ENCODE assay signal across 18 cellular contexts in the genomic region with DNA sequence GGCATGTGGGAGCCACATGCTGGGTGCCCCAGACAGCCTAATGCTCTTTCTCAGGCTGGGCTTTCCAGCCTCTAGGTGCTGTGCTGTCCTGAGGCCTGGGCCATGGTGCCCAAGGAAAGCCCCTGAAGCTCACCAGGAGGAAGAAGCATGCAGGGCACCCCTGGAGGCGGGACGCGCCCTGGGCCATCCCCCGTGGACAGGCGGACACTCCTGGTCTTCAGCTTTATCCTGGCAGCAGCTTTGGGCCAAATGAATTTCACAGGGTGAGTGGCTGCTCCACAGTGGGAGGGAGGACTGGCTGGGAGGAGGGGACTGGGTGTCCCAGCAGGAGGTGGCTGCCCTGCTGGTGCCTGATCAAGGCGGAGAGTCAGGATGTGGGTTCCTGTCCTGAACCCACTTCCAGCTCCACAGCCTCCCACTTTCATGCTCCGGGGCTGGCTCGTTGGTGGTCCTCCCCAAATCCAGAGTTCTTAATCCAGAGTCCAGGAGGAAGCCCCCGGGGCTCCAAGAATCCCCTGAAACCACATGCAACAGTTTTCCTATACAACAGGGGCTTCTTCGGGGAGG. TPM values are rescaled to one million over a fixed set of nuclear protein-coding genes. Genes with fewer than 3 reads are reported as not detected.
DNase-seq lines count a peak whose midpoint lies in the region; ATAC-seq, FAIRE-seq and TF ChIP-seq lines count a peak whose summit lies in the region.
"Had no signal": no experiment of that assay in that cellular context is flagged by ENCODE, and none has a peak within 500 bp of the region (broad histone marks: within the 10 kb centered on the region; RNA-seq: fewer than 3 reads in every experiment).

No MANE protein-coding gene starts in this region.

- CTCF ChIA-PET in HEK293 (lab: Yijun Ruan, JAX) (interaction anchor here (0.6 to 1.4 kb wide), 2 partner anchors 143 to 405 kb away, joined by 3 read pairs; no protein-coding TSS in a partner anchor), K562 (lab: Yijun Ruan, JAX; ENCODE audit: low intra/inter-chr PET ratio) (no interaction called here)

- TF ChIP-seq RAD21 in K562 (CRISPR knock-in tag; conservative IDR thresholded peaks at IDR 0.05 in 1 of 2, IDR thresholded peaks at IDR 0.05 in 1 of 2) (no peak), neural cell (conservative IDR thresholded peaks at IDR 0.05) (no peak)

- H3K9me3 ChIP-seq in HEK293 (ENCODE audit: control insufficient read depth, insufficient read depth, low read depth, low read length) (no peaks in the 10 kb centered on the region), K562 (replicated peaks; ENCODE audit: control insufficient read depth, insufficient read depth, low read depth, low read length) (no peaks in the 10 kb centered on the region), neural cell (ENCODE audit: low read length) (no peaks in the 10 kb centered on the region)

- FAIRE-seq in K562 (lab: Jason Lieb, UNC), result no peak
- FAIRE-seq: A549, GM18507 had no signal

- H3K4me2 ChIP-seq in K562 (ENCODE audit: insufficient read depth, low read length), result no peak overlapping the region
- H3K4me2 ChIP-seq in neural cell (ENCODE audit: low read length), result no peak overlapping the region
- H3K4me2 ChIP-seq: A549 had no signal

- H3K27ac ChIP-seq in HEK293 (ENCODE audit: extremely low read depth, low read depth, low read length) (no peak overlapping the region), K562 (ENCODE audit: extremely low read depth, low read depth, low read length) (no peak overlapping the region), neural cell (ENCODE audit: low read length) (peak overlapping the region; percentile 81), caudate nucleus (ENCODE audit: low read depth, low read length) (no peak overlapping the region)
- H3K27ac ChIP-seq: A549 had no signal

- H2AFZ ChIP-seq in K562 (ENCODE audit: low read depth, low read length) (no peak overlapping the region), neural cell (ENCODE audit: low read depth, low read length) (no peak overlapping the region)
- H2AFZ ChIP-seq: GM23338 had no signal

- H3K9me2 ChIP-seq in neural cell (ENCODE audit: insufficient read depth, low read length), result no peaks in the 10 kb centered on the region

- DNase-seq in D341Med (ENCODE audit: low spot score) (peak; percentile 14), K562 (ENCODE audit: extremely low read depth in 1 of 4, low spot score in 3 of 4) (no peak), caudate nucleus (lab: John Stamatoyannopoulos, UW) (no peak), ACHN (no peak), HPDE6-E6E7 (ENCODE audit: extremely low spot score) (no peak)
- DNase-seq: CD8-positive, alpha-beta T cell; COR-L47; DND-41; GF-D8; H9 had no signal

- H3K4me3 ChIP-seq in HEK293 (ENCODE audit: low read depth, low read length), result no peak overlapping the region
- H3K4me3 ChIP-seq in K562, result no peak overlapping the region
- H3K4me3 ChIP-seq in neural cell (ENCODE audit: low read length), result no peak overlapping the region
- H3K4me3 ChIP-seq: A549, GM23338 had no signal

- H4K20me1 ChIP-seq in K562 (replicated peaks; ENCODE audit: control insufficient read depth, insufficient read depth, low read length), result no peaks in the 10 kb centered on the region
- H4K20me1 ChIP-seq in neural cell (ENCODE audit: insufficient read depth), result no peaks in the 10 kb centered on the region

- H3K27me3 ChIP-seq in K562 (ENCODE audit: control insufficient read depth in 2 of 2, insufficient read depth in 2 of 2, low read length in 2 of 2) (peaks cover 46 to 53% of the 10 kb centered on the region in 2 experiments), neural cell (ENCODE audit: insufficient read depth, low read depth, low read length) (no peaks in the 10 kb centered on the region)

- TF ChIP-seq CTCF in HEK293 (tag by site-specific recombination; IDR thresholded peaks at IDR 0.05) (no peak), K562 (IDR thresholded peaks at IDR 0.05 in 2 of 3, conservative IDR thresholded peaks at IDR 0.05 in 1 of 3; ENCODE audit: insufficient read depth in 2 of 3, low read depth in 1 of 3, low read length in 3 of 3) (no peak), neural cell (IDR thresholded peaks at IDR 0.05; ENCODE audit: poor library complexity, severe bottlenecking) (no peak)

- POLR2A ChIA-PET in HEK293 (lab: Yijun Ruan, JAX) (no interaction called here), K562 (lab: Yijun Ruan, JAX) (interaction anchor here (1.3 kb wide), 1 partner anchor 12 kb away, joined by 3 read pairs; no protein-coding TSS in a partner anchor)

- no peaks in the 10 kb centered on the region for H3F3A ChIP-seq in neural cell (ENCODE audit: insufficient read depth, low read length, poor library complexity, severe bottlenecking)

- ATAC-seq in K562 (peak; percentile 14; the same call in 1 of the 3 replicates), HG02973 (IDR thresholded peaks at IDR 0.05; ENCODE audit: unreplicated experiment) (no peak)
- ATAC-seq: A549; CD8-positive, alpha-beta T cell had no signal

- intact Hi-C loops in K562 (cut with micrococcal nuclease), result no loop called here

- H3K36me3 ChIP-seq in HEK293 (ENCODE audit: control insufficient read depth in 2 of 2, insufficient read depth in 1 of 2, low read length in 2 of 2) (no peaks in the 10 kb centered on the region), K562 (ENCODE audit: control insufficient read depth, insufficient read depth, low read length) (no peaks in the 10 kb centered on the region), neural cell (ENCODE audit: insufficient read depth, low read length) (no peaks in the 10 kb centered on the region)

- H3K9me1 ChIP-seq in K562 (ENCODE audit: control insufficient read depth, insufficient read depth, low read length), result no peaks in the 10 kb centered on the region

- BruUV-seq in K562 (replicated peaks; lab: Mats Ljungman, UMichigan), result no TSS peak

- H3K9ac ChIP-seq in K562 (ENCODE audit: insufficient read depth in 1 of 2, low read depth in 2 of 2, low read length in 2 of 2), result no peak overlapping the region
- H3K9ac ChIP-seq in neural cell (ENCODE audit: low read length), result peak overlapping the region; percentile 55

- WGBS in K562 (ENCODE audit: insufficient coverage, low coverage, missing lambda C conversion rate), result 3% methylated on average over 10 of the region's 10 CpGs

- H3K4me1 ChIP-seq in HEK293 (ENCODE audit: control insufficient read depth, insufficient read depth, low read length) (no peaks in the 10 kb centered on the region), K562 (replicated peaks in 1 of 2; ENCODE audit: control insufficient read depth in 2 of 2, insufficient read depth in 2 of 2, low read length in 2 of 2) (0 out of 5 replicates have a peak, but pooled peaks cover 0 to 3% of the 10 kb centered on the region in 2 experiments)
- H3K4me1 ChIP-seq: A549 had no signal

- in situ Hi-C loops in K562 (cut with MboI), result no loop called here
- in situ Hi-C loops in ACHN (cut with HindIII; ENCODE audit: low pct_ligation_motif_present, low pct_unique_long_range_greater_than_20kb, low sequenced_read_pairs), result no loop called here

- TF ChIP-seq EP300 in K562 (IDR thresholded peaks at IDR 0.05; ENCODE audit: low read length) (no peak), neural cell (conservative IDR thresholded peaks at IDR 0.05; ENCODE audit: poor library complexity, severe bottlenecking) (no peak)

- no peaks in the 10 kb centered on the region for H3K79me2 ChIP-seq in K562 (ENCODE audit: control insufficient read depth, insufficient read depth, low read length)
- no peaks in the 10 kb centered on the region for H3K79me2 ChIP-seq in neural cell (replicated peaks; ENCODE audit: insufficient read depth, low read length)

- no peak for TF ChIP-seq POLR2A in K562 (conservative IDR thresholded peaks at IDR 0.05)

RNA-seq across cellular contexts. Expression of a gene that starts 1.8 kb away (rescaled TPM):
- total RNA-seq in K562 (2011; cell fraction: chromatin; rRNA removed; ENCODE audit: low replicate concordance), result 1.00 TPM in 1 of 2 replicates, not detected in the other
- 0.33 and 3.7 TPM in 2 replicates for total RNA-seq in K562 (2011; cell fraction: nucleolus; rRNA removed)
- 0.31 and 0.66 TPM in 2 replicates for total RNA-seq in K562 (2011; cell fraction: nucleoplasm; rRNA removed)
- total RNA-seq in K562 (2014; rRNA removed), result 0.16 and 0.23 TPM in 2 replicates
- 0.29 and 0.91 TPM in 2 replicates for total RNA-seq in K562 (2014; rRNA removed; fragmentation: Illumina TruSeq; extraction: Trizol)
- total RNA-seq in K562 (2015; rRNA removed; fragmentation: Illumina TruSeq; extraction: Trizol), result 0.26 and 0.94 TPM in 2 replicates
- total RNA-seq in K562 (2021), result 0.18 and 0.22 TPM in 2 replicates
- polyA plus RNA-seq in K562 (2011; rRNA removed), result 0.14 and 0.50 TPM in 2 replicates
- 0.07 and 0.19 TPM in 2 replicates for polyA plus RNA-seq in K562 (2011; cell fraction: cytosol; rRNA removed)
- polyA plus RNA-seq in K562 (2011; cell fraction: nucleus; rRNA removed), result 0.29 and 2.2 TPM in 2 replicates
- 0.91 and 6.4 TPM in 2 replicates for polyA plus RNA-seq in K562 (2012)
- polyA plus RNA-seq in K562 (2014; fragmentation: Illumina TruSeq; extraction: Trizol), result 0.24 and 1.00 TPM in 2 replicates
- 1 to 10 TPM; 1.0 to 2.4 TPM for polyA plus RNA-seq in K562 (2014; fragmentation: Nextera tagmentation; extraction: Ambion mirVana)
- 0.11 and 0.13 TPM in 2 replicates for polyA plus RNA-seq in K562 (2014; rRNA removed)
- not detected in 2 replicates for polyA minus RNA-seq in K562 (2011; rRNA and poly(A)+ RNA removed)
- not detected in 2 replicates for polyA minus RNA-seq in K562 (2011; cell fraction: cytosol; rRNA and poly(A)+ RNA removed)
- not detected in 2 replicates for polyA minus RNA-seq in K562 (2011; cell fraction: nucleus; rRNA and poly(A)+ RNA removed)
- not detected in 2 replicates for polyA plus RNA-seq in neural cell
- polyA minus RNA-seq in neural cell, result 0.46 and 0.49 TPM in 2 replicates
- total RNA-seq: CD8-positive, alpha-beta T cell; GM23338; H9; HT-29 had no signal
- polyA plus RNA-seq: A549, CD14-positive monocyte, GM23338 had no signal

RNA-seq across cellular contexts. Expression of a gene that starts 33.9 kb away (rescaled TPM):
- total RNA-seq in K562 (2011; cell fraction: chromatin; rRNA removed; ENCODE audit: low replicate concordance), result not detected in 2 replicates
- total RNA-seq in K562 (2011; cell fraction: nucleolus; rRNA removed), result not detected in 2 replicates
- total RNA-seq in K562 (2011; cell fraction: nucleoplasm; rRNA removed), result not detected in 2 replicates
- total RNA-seq in K562 (2014; rRNA removed) (not detected in 2 replicates), K562 (2014; rRNA removed; fragmentation: Illumina TruSeq; extraction: Trizol) (not detected in 2 replicates), K562 (2015; rRNA removed; fragmentation: Illumina TruSeq; extraction: Trizol) (not detected in 2 replicates), K562 (2021) (6.5 and 9.7 TPM in 2 replicates)
- polyA plus RNA-seq in K562 (2011; rRNA removed) (not detected in 2 replicates), K562 (2014; fragmentation: Illumina TruSeq; extraction: Trizol) (not detected in 2 replicates), K562 (2014; fragmentation: Nextera tagmentation; extraction: Ambion mirVana) (not detected), K562 (2014; rRNA removed) (not detected in 2 replicates), neural cell (not detected in 2 replicates)
- polyA plus RNA-seq in K562 (2011; cell fraction: cytosol; rRNA removed), result not detected in 2 replicates
- not detected in 2 replicates for polyA plus RNA-seq in K562 (2011; cell fraction: nucleus; rRNA removed)
- not detected in 2 replicates for polyA plus RNA-seq in K562 (2012)
- polyA minus RNA-seq in K562 (2011; rRNA and poly(A)+ RNA removed), result not detected in 2 replicates
- polyA minus RNA-seq in K562 (2011; cell fraction: cytosol; rRNA and poly(A)+ RNA removed), result not detected in 2 replicates
- polyA minus RNA-seq in K562 (2011; cell fraction: nucleus; rRNA and poly(A)+ RNA removed), result not detected in 2 replicates
- polyA minus RNA-seq in neural cell, result not detected in 2 replicates
- total RNA-seq: CD8-positive, alpha-beta T cell; GM23338; H9; HT-29 had no signal
- polyA plus RNA-seq: A549, CD14-positive monocyte, GM23338 had no signal

RNA-seq across cellular contexts. Expression of a gene that starts 53.5 kb away (rescaled TPM):
- 0.79 TPM in 1 of 2 replicates, not detected in the other for total RNA-seq in K562 (2011; cell fraction: chromatin; rRNA removed; ENCODE audit: low replicate concordance)
- total RNA-seq in K562 (2011; cell fraction: nucleolus; rRNA removed), result 0.13 TPM in 1 of 2 replicates, not detected in the other
- total RNA-seq in K562 (2011; cell fraction: nucleoplasm; rRNA removed), result not detected in 2 replicates
- not detected in 2 replicates for total RNA-seq in K562 (2014; rRNA removed)
- total RNA-seq in K562 (2014; rRNA removed; fragmentation: Illumina TruSeq; extraction: Trizol), result not detected in 2 replicates
- not detected in 2 replicates for total RNA-seq in K562 (2015; rRNA removed; fragmentation: Illumina TruSeq; extraction: Trizol)
- total RNA-seq in K562 (2021), result not detected in 2 replicates
- 0.05 TPM in 1 of 2 replicates, not detected in the other for polyA plus RNA-seq in K562 (2011; rRNA removed)
- 0.04 and 0.06 TPM in 2 replicates for polyA plus RNA-seq in K562 (2011; cell fraction: cytosol; rRNA removed)
- 0.04 and 0.50 TPM in 2 replicates for polyA plus RNA-seq in K562 (2011; cell fraction: nucleus; rRNA removed)
- 0.04 and 0.08 TPM in 2 replicates for polyA plus RNA-seq in K562 (2012)
- polyA plus RNA-seq in K562 (2014; fragmentation: Illumina TruSeq; extraction: Trizol), result not detected in 2 replicates
- polyA plus RNA-seq in K562 (2014; fragmentation: Nextera tagmentation; extraction: Ambion mirVana), result not detected
- not detected in 2 replicates for polyA plus RNA-seq in K562 (2014; rRNA removed)
- not detected in 2 replicates for polyA minus RNA-seq in K562 (2011; rRNA and poly(A)+ RNA removed)
- polyA minus RNA-seq in K562 (2011; cell fraction: cytosol; rRNA and poly(A)+ RNA removed), result not detected in 2 replicates
- not detected in 2 replicates for polyA minus RNA-seq in K562 (2011; cell fraction: nucleus; rRNA and poly(A)+ RNA removed)
- 8.9 and 9.2 TPM in 2 replicates for polyA plus RNA-seq in neural cell
- polyA minus RNA-seq in neural cell, result 1.2 and 3.8 TPM in 2 replicates
- total RNA-seq: CD8-positive, alpha-beta T cell; GM23338; H9; HT-29 had no signal
- polyA plus RNA-seq: CD14-positive monocyte, GM23338 had no signal
